Comparison of ENCODE assay signal across 8 cellular contexts in the genomic region with DNA sequence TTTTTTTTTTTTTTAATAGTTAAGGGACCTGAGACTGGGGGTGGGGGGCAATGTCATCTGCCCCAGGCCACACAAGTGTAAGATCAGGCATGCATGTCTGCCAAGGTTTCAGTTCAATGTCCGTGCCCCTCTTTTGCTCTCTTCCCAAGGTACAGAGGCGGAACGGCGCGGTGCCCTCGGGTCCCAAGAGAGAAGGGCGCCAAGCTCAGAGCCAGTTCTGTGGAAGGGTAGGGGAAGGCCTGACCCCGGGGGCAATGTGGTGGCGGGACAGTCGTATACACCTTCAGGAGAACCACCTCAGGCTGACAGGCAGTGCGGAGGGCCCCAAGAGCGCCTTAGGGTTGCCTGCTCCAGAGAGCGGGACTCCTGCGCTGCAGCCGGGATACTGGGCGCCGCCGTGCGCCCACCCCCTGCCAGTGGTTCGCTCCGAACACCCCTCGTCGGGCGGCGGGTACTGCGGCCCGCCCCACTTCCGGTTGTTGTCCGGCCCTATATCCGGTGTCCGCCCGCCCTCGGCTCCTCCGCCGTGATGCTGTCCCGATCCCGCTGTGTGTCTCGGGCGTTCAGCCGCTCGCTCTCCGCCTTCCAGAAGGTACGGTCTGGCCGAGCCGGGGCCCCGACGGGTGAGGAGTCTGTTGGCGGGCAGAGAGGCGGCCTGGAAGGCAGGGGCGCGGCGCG. TPM values are rescaled to one million over a fixed set of nuclear protein-coding genes. Genes with fewer than 3 reads are reported as not detected.
DNase-seq lines count a peak whose midpoint lies in the region; ATAC-seq and TF ChIP-seq lines count a peak whose summit lies in the region.

Gene DLST, plus strand, starts transcription at position 492 of the 678 bp plus-strand sequence. Its CDS starts 38 bp downstream, at position 530.

- POLR2A ChIA-PET in RWPE1 (lab: Yijun Ruan, JAX; ENCODE audit: low non-redundant PET), result no interaction called here
- POLR2A ChIA-PET in naive thymus-derived CD8-positive, alpha-beta T cell (lab: Charles Lee), result interaction anchor here (0.6 to 5.4 kb wide), 17 partner anchors 9 to 829 kb away, joined by 3 to 60 read pairs (median 4); no protein-coding TSS in a partner anchor

- H3K9me2 ChIP-seq in GM23338 (ENCODE audit: insufficient read depth), result no peaks in the 10 kb centered on the region

- H4K20me1 ChIP-seq in GM23338 (replicated peaks; ENCODE audit: insufficient read depth), result peaks cover 22% of the 10 kb centered on the region

- H3K36me3 ChIP-seq in GM23338 (ENCODE audit: insufficient read depth), result no peaks in the 10 kb centered on the region

- peak within 1 kb of the TSS; percentile 100 for H2AFZ ChIP-seq in GM23338

- H3K27ac ChIP-seq in GM23338 (ENCODE audit: low read depth) (peak within 1 kb of the TSS; percentile 56; the same call in 1 of the 2 replicates), RWPE1 (peak within 1 kb of the TSS; percentile 96)

- DNase-seq in EH (ENCODE audit: low read depth) (peak; percentile 83), GM23338 (ENCODE audit: low spot score) (peak; percentile 91), LHCN-M2 (ENCODE audit: low read depth) (peak; percentile 84), RWPE1 (ENCODE audit: low spot score) (peak; percentile 96), fibroblast of mammary gland (ENCODE audit: low read depth) (peak; percentile 80)
- peak; percentile 69 to 89 (median 84) for DNase-seq in naive thymus-derived CD8-positive, alpha-beta T cell
- DNase-seq in stimulated activated naive CD4-positive, alpha-beta T cell treated with Interleukin-2 at 50 U/mL for 16 hours (lab: John Stamatoyannopoulos, UW), result peak; percentile 83

- H3K36me3 Mint-ChIP-seq in GM23338 (ENCODE audit: low read depth), result peaks cover 7% of the 10 kb centered on the region; the same call in 2 of the 3 replicates
- H3K36me3 Mint-ChIP-seq in activated T-helper 17 cell treated with anti-CD3 and anti-CD28 coated beads, Interleukin-2, amount 50 U/mL, for 72 hours (ENCODE audit: low read depth), result peaks cover 46% of the 10 kb centered on the region
- peaks cover 0 to 28% (median 4%) of the 10 kb centered on the region in 3 donors for H3K36me3 Mint-ChIP-seq in naive thymus-derived CD8-positive, alpha-beta T cell

- H3K4me1 Mint-ChIP-seq in GM23338, result peaks cover 52% of the 10 kb centered on the region
- peaks cover 45% of the 10 kb centered on the region for H3K4me1 Mint-ChIP-seq in activated T-helper 17 cell treated with anti-CD3 and anti-CD28 coated beads, Interleukin-2, amount 50 U/mL, for 72 hours
- H3K4me1 Mint-ChIP-seq in naive thymus-derived CD8-positive, alpha-beta T cell, result peaks cover 46 to 79% (median 66%) of the 10 kb centered on the region in 4 donors

- peaks cover 12% of the 10 kb centered on the region for H3K27me3 Mint-ChIP-seq in GM23338 (ENCODE audit: insufficient read depth, low read depth, poor library complexity)
- H3K27me3 Mint-ChIP-seq in activated T-helper 17 cell treated with anti-CD3 and anti-CD28 coated beads, Interleukin-2, amount 50 U/mL, for 72 hours, result no peaks in the 10 kb centered on the region
- H3K27me3 Mint-ChIP-seq in naive thymus-derived CD8-positive, alpha-beta T cell, result no peaks in the 10 kb centered on the region

- H3K27ac Mint-ChIP-seq in GM23338, result peak within 1 kb of the TSS; percentile 96
- peak within 1 kb of the TSS; percentile 98 for H3K27ac Mint-ChIP-seq in activated T-helper 17 cell treated with anti-CD3 and anti-CD28 coated beads, Interleukin-2, amount 50 U/mL, for 72 hours
- peak within 1 kb of the TSS; percentile 93 to 100 (median 99) for H3K27ac Mint-ChIP-seq in naive thymus-derived CD8-positive, alpha-beta T cell

- H3K27me3 ChIP-seq in GM23338 (ENCODE audit: insufficient read depth), result no peaks in the 10 kb centered on the region

- CTCF ChIA-PET in RWPE1 (lab: Yijun Ruan, JAX), result interaction anchor here (0.5 to 0.7 kb wide), 3 partner anchors 32 to 136 kb away, joined by 3 read pairs; no protein-coding TSS in a partner anchor

- TF ChIP-seq CTCF in GM23338 (conservative IDR thresholded peaks at IDR 0.05; ENCODE audit: low read depth in 2 of 2) (no peak), RWPE1 (conservative IDR thresholded peaks at IDR 0.05; ENCODE audit: low read depth) (no peak), fibroblast of mammary gland (conservative IDR thresholded peaks at IDR 0.05; ENCODE audit: control insufficient read depth, insufficient read depth, low read depth, low read length) (no peak)

- H3F3A ChIP-seq in GM23338 (replicated peaks; ENCODE audit: low read depth), result no peaks in the 10 kb centered on the region

- H3K4me3 ChIP-seq in GM23338, result peak within 1 kb of the TSS; percentile 97
- peak within 1 kb of the TSS; percentile 89 for H3K4me3 ChIP-seq in fibroblast of mammary gland (ENCODE audit: control insufficient read depth, low read depth, low read length)

- H3K4me1 ChIP-seq in GM23338 (ENCODE audit: insufficient read depth), result peaks cover 45% of the 10 kb centered on the region

- H3K79me2 ChIP-seq in GM23338 (replicated peaks; ENCODE audit: insufficient read depth), result peaks cover 43% of the 10 kb centered on the region

- peak within 1 kb of the TSS; percentile 100 for H3K4me3 Mint-ChIP-seq in GM23338
- peak within 1 kb of the TSS; percentile 99 for H3K4me3 Mint-ChIP-seq in activated T-helper 17 cell treated with anti-CD3 and anti-CD28 coated beads, Interleukin-2, amount 50 U/mL, for 72 hours
- peak within 1 kb of the TSS; percentile 96 to 100 (median 99) for H3K4me3 Mint-ChIP-seq in naive thymus-derived CD8-positive, alpha-beta T cell

- ATAC-seq in GM23338, result peak; percentile 88
- ATAC-seq in activated T-helper 17 cell treated with anti-CD3 and anti-CD28 coated beads, Interleukin-2, amount 50 U/mL, for 72 hours (replicated peaks), result peak; percentile 97
- ATAC-seq in naive thymus-derived CD8-positive, alpha-beta T cell, result peak; percentile 78 to 81

- no peaks in the 10 kb centered on the region for H3K9me3 Mint-ChIP-seq in GM23338
- no peaks in the 10 kb centered on the region for H3K9me3 Mint-ChIP-seq in activated T-helper 17 cell treated with anti-CD3 and anti-CD28 coated beads, Interleukin-2, amount 50 U/mL, for 72 hours
- H3K9me3 Mint-ChIP-seq in naive thymus-derived CD8-positive, alpha-beta T cell, result no peaks in the 10 kb centered on the region

- H3K4me2 ChIP-seq in GM23338, result peak within 1 kb of the TSS; percentile 98

TF ChIP-seq in GM23338, 12 proteins besides CTCF, POLR2A, EP300 and RAD21 (continues in another document):
- TF ChIP-seq ZNF331 (CRISPR knock-in tag; IDR thresholded peaks at IDR 0.05; ENCODE audit: low read depth) (no peak), STAT1 (IDR thresholded peaks at IDR 0.05; ENCODE audit: unreplicated experiment) (no peak), NANOG (IDR thresholded peaks at IDR 0.05; ENCODE audit: borderline replicate concordance) (no peak)

RNA-seq across cellular contexts. Expression of gene DLST, which starts in this region (rescaled TPM):
- 102 and 106 TPM in 2 replicates for total RNA-seq in GM23338 (2014; rRNA removed; shearing (Covaris generic))
- polyA plus RNA-seq in GM23338 (2016; fragmentation: Nextera tagmentation; extraction: Ambion mirVana), result 11.2 TPM in 2 replicates
- 66.7 and 71.6 TPM in 2 replicates for total RNA-seq in LHCN-M2 (2014; rRNA removed)
- polyA plus RNA-seq in LHCN-M2 (2012), result 70.9 TPM
- total RNA-seq in activated T-helper 17 cell treated with anti-CD3 and anti-CD28 coated beads, Interleukin-2, amount 50 U/mL, for 72 hours, result 100 to 1,000 TPM; 102 to 132 TPM
- 100 to 1,000 TPM; 118 to 120 TPM for total RNA-seq in naive thymus-derived CD8-positive, alpha-beta T cell
- polyA plus RNA-seq in naive thymus-derived CD8-positive, alpha-beta T cell, result 1 to 10 TPM; 8.8 to 9.3 (median 8.9) TPM

Comparison
In these comparisons a context has a peak if more than half of its experiments do, and no peak if none do; other contexts are left out.
1. Peak in every context shown above with its lines: DNase-seq, ATAC-seq, H3K4me3 ChIP-seq and H3K27ac ChIP-seq.